Comparison of ENCODE assay signal across 8 cellular contexts in genomic region chr7:77696057-77696642, GRCh38. TPM values are rescaled to one million over a fixed set of nuclear protein-coding genes. Genes with fewer than 3 reads are reported as not detected.
A peak's percentile ranks its signal among the peaks of the same experiment; 100 is the strongest.
DNase-seq lines count a peak whose midpoint lies in the region; ATAC-seq and TF ChIP-seq lines count a peak whose summit lies in the region.

Gene RSBN1L (plus strand): TSS chr7:77696459. CDS start chr7:77696470, 11 bp downstream.

- BruUV-seq in PC-3 (replicated peaks; lab: Mats Ljungman, UMichigan), result no TSS peak

- peaks cover 17% of the 10 kb centered on the region for H4K20me1 ChIP-seq in PC-3 (ENCODE audit: low read length)

- no peak for TF ChIP-seq EP300 in Ishikawa (IDR thresholded peaks at IDR 0.05; ENCODE audit: borderline replicate concordance)

- peaks cover 76% of the 10 kb centered on the region for H3K79me2 ChIP-seq in PC-3 (ENCODE audit: low read length)

- H3K9me2 ChIP-seq in PC-3 (replicated peaks; ENCODE audit: low read length), result no peaks in the 10 kb centered on the region

- TF ChIP-seq RAD21 in Ishikawa (IDR thresholded peaks at IDR 0.05; ENCODE audit: low read depth), result no peak

- TF ChIP-seq POLR2A in erythroblast (IDR thresholded peaks at IDR 0.05; ENCODE audit: low read length), result peak; percentile 90

- no peaks in the 10 kb centered on the region for H3F3A ChIP-seq in PC-3 (ENCODE audit: low read length, unreplicated experiment)

- peak within 1 kb of the TSS; percentile 55 for H3K27ac ChIP-seq in PC-3 (ENCODE audit: low read length)

- POLR2A ChIA-PET in PC-3 (lab: Charles Lee; ENCODE audit: unreplicated experiment), result interaction anchor here (0.6 to 1.0 kb wide), 3 partner anchors 11 to 21 kb away, joined by 3 to 5 read pairs (median 4); no protein-coding TSS in a partner anchor

- peak within 1 kb of the TSS; percentile 95 for H3K9ac ChIP-seq in PC-3 (ENCODE audit: low read length)
- peak within 1 kb of the TSS; percentile 94 for H3K9ac ChIP-seq in mucosa of stomach (ENCODE audit: low read length)

- H3K4me2 ChIP-seq in PC-3 (ENCODE audit: low read length), result peak within 1 kb of the TSS; percentile 86

- H3K4me1 ChIP-seq in PC-3 (ENCODE audit: insufficient read depth, low read length) (peaks cover 15% of the 10 kb centered on the region), mucosa of stomach (ENCODE audit: control insufficient read depth, insufficient read depth, low read length) (peaks cover 21% of the 10 kb centered on the region)

- CTCF ChIA-PET in PC-3 (lab: Charles Lee), result interaction anchor here (0.5 to 1.2 kb wide), 5 partner anchors 11 to 1335 kb away, joined by 3 to 6 read pairs (median 4); no protein-coding TSS in a partner anchor

- peak; percentile 94 for ATAC-seq in GM21576 (IDR thresholded peaks at IDR 0.05; ENCODE audit: unreplicated experiment)
- peak; percentile 95 for ATAC-seq in PC-3

- H3K27me3 ChIP-seq in PC-3 (ENCODE audit: low read length) (no peaks in the 10 kb centered on the region), mucosa of stomach (ENCODE audit: control insufficient read depth, insufficient read depth, low read length) (no peaks in the 10 kb centered on the region)

- H3K9me3 ChIP-seq in PC-3 (ENCODE audit: low read length), result no peaks in the 10 kb centered on the region
- H3K9me3 ChIP-seq in mucosa of stomach (ENCODE audit: control insufficient read depth, low read length), result no peaks in the 10 kb centered on the region

- H2AFZ ChIP-seq in PC-3 (ENCODE audit: low read length), result peak within 1 kb of the TSS; percentile 99

- H3K4me3 ChIP-seq in PC-3 (ENCODE audit: low read length) (peak within 1 kb of the TSS; percentile 86), mucosa of stomach (ENCODE audit: low read length) (peak within 1 kb of the TSS; percentile 96)

- H3K36me3 ChIP-seq in PC-3 (ENCODE audit: low read depth, low read length) (no peaks in the 10 kb centered on the region), mucosa of stomach (ENCODE audit: control insufficient read depth, insufficient read depth, low read length) (no peaks in the 10 kb centered on the region)

- intact Hi-C loops in PC-3 (cut with micrococcal nuclease), result loop anchor here (1.0 to 5.0 kb wide), 4 partner anchors 9 to 102 kb away; partner anchors contain the start of genes PHTF2 and TMEM60

- DNase-seq in DMS53 (lab: John Stamatoyannopoulos, UW) (peak; percentile 99), PC-3 (peak; percentile 96), erythroblast (lab: John Stamatoyannopoulos, UW) (peak; percentile 98 to 99)
- DNase-seq in activated T-cell treated with anti-CD3 and anti-CD28 coated beads, Interleukin-2, amount 50 U/mL, for 1 hour, result peak; percentile 98
- DNase-seq in stimulated activated CD8-positive, alpha-beta memory T cell treated with anti-CD3 and anti-CD28 coated beads, Interleukin-7, amount 100 ng/mL, for 1 hour (ENCODE audit: low read depth in 2 of 2), result peak; percentile 95 to 96

- 0 out of 2 replicates have a peak, but pooled peaks have one; percentile 15 for TF ChIP-seq CTCF in PC-3 (conservative IDR thresholded peaks at IDR 0.05; ENCODE audit: low read depth, low read length)

TF ChIP-seq in Ishikawa, 13 proteins besides CTCF, POLR2A, EP300 and RAD21:
- TF ChIP-seq CEBPB (IDR thresholded peaks at IDR 0.05), result no peak
- TF ChIP-seq USF1 (IDR thresholded peaks at IDR 0.05), result no peak
- 0 out of 2 replicates have a peak, but pooled peaks have one; percentile 21 for TF ChIP-seq ZBTB7A (IDR thresholded peaks at IDR 0.05; ENCODE audit: low read depth)
- TF ChIP-seq NFIC (IDR thresholded peaks at IDR 0.05), result no peak
- no peak for TF ChIP-seq FOXM1 (IDR thresholded peaks at IDR 0.05; ENCODE audit: borderline replicate concordance, low read depth)
- TF ChIP-seq REST (IDR thresholded peaks at IDR 0.05; ENCODE audit: low read depth), result no peak
- TF ChIP-seq EGR1 (IDR thresholded peaks at IDR 0.05), result no peak; the same call in 1 of the 2 replicates
- peak; percentile 29; the same call in 1 of the 2 replicates for TF ChIP-seq TCF12 (IDR thresholded peaks at IDR 0.05; ENCODE audit: low read depth)
- TF ChIP-seq YY1 (IDR thresholded peaks at IDR 0.05; ENCODE audit: low read depth), result peak; percentile 96
- peak; percentile 52; the same call in 1 of the 2 replicates for TF ChIP-seq MAX (IDR thresholded peaks at IDR 0.05)
- TF ChIP-seq TEAD4 (IDR thresholded peaks at IDR 0.05), result peak; percentile 5; the same call in 1 of the 2 replicates
- peak; percentile 62 for TF ChIP-seq CREB1 (IDR thresholded peaks at IDR 0.05; ENCODE audit: low read depth)
- TF ChIP-seq TAF1 (IDR thresholded peaks at IDR 0.05; ENCODE audit: low read depth), result peak; percentile 96

RNA-seq across cellular contexts. Expression of gene RSBN1L, which starts in this region (rescaled TPM):
- total RNA-seq in PC-3 (2014; rRNA removed), result 6.9 and 11.2 TPM in 2 replicates

Comparison
In these comparisons a context has a peak if more than half of its experiments do, and no peak if none do; other contexts are left out.
1. Peak in every context shown above with its lines: DNase-seq, ATAC-seq, H3K4me3 ChIP-seq and H3K27ac ChIP-seq.